Comparison of ENCODE assay signal across 8 cellular contexts in the genomic region with DNA sequence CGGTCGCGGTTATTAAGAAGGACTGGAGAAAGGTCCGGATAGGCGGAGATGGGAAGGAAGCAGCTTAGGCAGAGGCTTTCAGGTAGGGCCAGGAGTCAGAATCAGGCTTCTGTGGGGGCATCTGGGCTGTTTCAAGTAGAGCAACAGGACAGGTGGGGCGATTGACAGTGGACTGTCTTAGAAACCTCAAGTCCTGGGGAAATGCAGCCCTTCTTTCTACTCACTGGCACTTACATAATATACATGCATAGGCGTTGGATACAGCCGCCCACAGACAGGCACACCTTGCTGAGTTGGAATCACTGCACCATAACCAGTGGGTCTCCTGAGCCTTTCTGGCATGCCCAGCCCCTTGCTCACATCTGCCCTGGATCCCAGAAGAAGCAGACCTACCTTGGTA. TPM values are rescaled to one million over a fixed set of nuclear protein-coding genes. Genes with fewer than 3 reads are reported as not detected.
DNase-seq lines count a peak whose midpoint lies in the region; ATAC-seq, FAIRE-seq and TF ChIP-seq lines count a peak whose summit lies in the region.

No MANE protein-coding gene starts in this region.

- H3K27ac Mint-ChIP-seq in activated T-cell treated with anti-CD3 and anti-CD28 coated beads, Interleukin-2, amount 50 U/mL, for 72 hours = peak overlapping the region; percentile 97

- peaks cover 35% of the 10 kb centered on the region for H3K4me1 ChIP-seq in GM12878 (ENCODE audit: control insufficient read depth, insufficient read depth, low read length)
- H3K4me1 ChIP-seq in lower lobe of right lung = peaks cover 57% of the 10 kb centered on the region
- peaks cover 41% of the 10 kb centered on the region for H3K4me1 ChIP-seq in upper lobe of right lung

- no peak for FAIRE-seq in GM12878 (lab: Jason Lieb, UNC)

- TF ChIP-seq EP300 in GM12878 (IDR thresholded peaks at IDR 0.05; ENCODE audit: borderline replicate concordance in 1 of 2, control insufficient read depth in 1 of 2, low read depth in 2 of 2, low read length in 2 of 2) = no peak

- H3K9me3 ChIP-seq in GM12878 (replicated peaks; ENCODE audit: control insufficient read depth, insufficient read depth, low read length) = no peaks in the 10 kb centered on the region; the same call in 2 of the 3 replicates
- H3K9me3 ChIP-seq in lower lobe of right lung = no peaks in the 10 kb centered on the region
- H3K9me3 ChIP-seq in upper lobe of right lung = no peaks in the 10 kb centered on the region

- in situ Hi-C loops in GM12878 (cut with MboI) = no loop called here

- H3K36me3 ChIP-seq in GM12878 (ENCODE audit: control insufficient read depth in 2 of 2, insufficient read depth in 2 of 2, low read length in 1 of 2) (peaks cover 0 to 15% of the 10 kb centered on the region in 2 experiments; a peak in 2 of 4 replicates), lower lobe of right lung (peaks cover 35% of the 10 kb centered on the region), upper lobe of right lung (peaks cover 22% of the 10 kb centered on the region)

- H3K4me1 Mint-ChIP-seq in activated T-cell treated with anti-CD3 and anti-CD28 coated beads, Interleukin-2, amount 50 U/mL, for 72 hours (ENCODE audit: low read depth) = peaks cover 54% of the 10 kb centered on the region

- peak overlapping the region; percentile 72 for H2AFZ ChIP-seq in GM12878 (ENCODE audit: control insufficient read depth, low read depth, low read length)

- H3K27me3 ChIP-seq in GM12878 (replicated peaks in 1 of 2; ENCODE audit: control insufficient read depth in 2 of 2, insufficient read depth in 2 of 2, low read length in 1 of 2) = no peaks in the 10 kb centered on the region
- no peaks in the 10 kb centered on the region for H3K27me3 ChIP-seq in lower lobe of right lung (ENCODE audit: low read depth)
- H3K27me3 ChIP-seq in upper lobe of right lung = no peaks in the 10 kb centered on the region

- peaks cover 13 to 16% of the 10 kb centered on the region in 2 donors for H3K36me3 Mint-ChIP-seq in activated T-cell treated with anti-CD3 and anti-CD28 coated beads, Interleukin-2, amount 50 U/mL, for 72 hours (ENCODE audit: insufficient read depth in 2 of 2)

- H4K20me1 ChIP-seq in GM12878 (ENCODE audit: control insufficient read depth, insufficient read depth) = no peaks in the 10 kb centered on the region

- DNase-seq in activated T-cell treated with anti-CD3 and anti-CD28 coated beads, Interleukin-2, amount 50 U/mL, for 72 hours = no peak
- no peak for DNase-seq in activated T-cell treated with anti-CD3 and anti-CD28 coated beads, Interleukin-2, amount 50 U/mL, for 48 hours
- no peak for DNase-seq in GM12878 (ENCODE audit: low read depth, low spot score)
- DNase-seq in lower lobe of right lung = peak; percentile 33
- DNase-seq in upper lobe of right lung = peak; percentile 59
- DNase-seq in middle frontal gyrus (ENCODE audit: extremely low spot score, low spot score) = no peak
- no peak for DNase-seq in activated CD8-positive, alpha-beta memory T cell treated with anti-CD3 and anti-CD28 coated beads, Interleukin-2, amount 50 U/mL, for 4 hours

- no TSS peak for BruUV-seq in GM12878 (replicated peaks; lab: Mats Ljungman, UMichigan)

- 1% methylated on average over 8 of the region's 8 CpGs for WGBS in GM12878 (ENCODE audit: insufficient coverage, insufficient replicate concordance, low lambda C conversion rate, missing lambda C conversion rate)

- peak overlapping the region; percentile 84 to 93 for H3K4me3 Mint-ChIP-seq in activated T-cell treated with anti-CD3 and anti-CD28 coated beads, Interleukin-2, amount 50 U/mL, for 72 hours

- no peaks in the 10 kb centered on the region for H3K9me3 Mint-ChIP-seq in activated T-cell treated with anti-CD3 and anti-CD28 coated beads, Interleukin-2, amount 50 U/mL, for 72 hours

- POLR2A ChIA-PET in GM12878 (lab: Charles Lee) = interaction anchor here (1.0 to 8.8 kb wide), 6 partner anchors 9 to 208 kb away, joined by 3 to 146 read pairs (median 12); partner anchors contain the start of genes OXSR1 and XYLB

- peak overlapping the region; percentile 94 for H3K9ac ChIP-seq in GM12878 (ENCODE audit: control insufficient read depth, insufficient read depth, low read length)

- intact Hi-C loops in GM12878 (cut with micrococcal nuclease; ENCODE audit: unreplicated experiment) = loop anchor here (5.0 kb wide), 1 partner anchor 73 kb away; no protein-coding TSS in a partner anchor
- intact Hi-C loops in lower lobe of right lung (cut with DNase I) = no loop called here
- intact Hi-C loops in upper lobe of right lung (cut with DNase I) = no loop called here

- H3K4me3 ChIP-seq in GM12878 = peak overlapping the region; percentile 98
- H3K4me3 ChIP-seq in lower lobe of right lung = peak overlapping the region; percentile 97
- H3K4me3 ChIP-seq in upper lobe of right lung = peak overlapping the region; percentile 83

- SMC1A ChIA-PET in GM12878 (lab: Charles Lee; ENCODE audit: uncharacterized antibody, unreplicated experiment) = interaction anchor here (1.5 to 8.2 kb wide), 4 partner anchors 16 to 77 kb away, joined by 3 to 92 read pairs (median 54); partner anchors contain the start of gene OXSR1

- H3K27me3 Mint-ChIP-seq in activated T-cell treated with anti-CD3 and anti-CD28 coated beads, Interleukin-2, amount 50 U/mL, for 72 hours (ENCODE audit: low read depth) = no peaks in the 10 kb centered on the region

- RAD21 ChIA-PET in GM12878 (lab: Charles Lee; ENCODE audit: unreplicated experiment) = interaction anchor here (1.0 to 5.0 kb wide), 4 partner anchors 26 to 142 kb away, joined by 4 to 62 read pairs (median 5); partner anchors contain the start of genes OXSR1 and SLC22A14

- peaks cover 63% of the 10 kb centered on the region for H3K79me2 ChIP-seq in GM12878 (ENCODE audit: control insufficient read depth, insufficient read depth, low read length)

- peak overlapping the region; percentile 99 for H3K4me2 ChIP-seq in GM12878 (ENCODE audit: control insufficient read depth, insufficient read depth)

- TF ChIP-seq CTCF in GM12878 (IDR thresholded peaks at IDR 0.05 in 2 of 3, conservative IDR thresholded peaks at IDR 0.05 in 1 of 3; ENCODE audit: control insufficient read depth in 2 of 3, extremely low read depth in 1 of 3, insufficient read depth in 1 of 3, low read depth in 3 of 3, low read length in 3 of 3) = no peak
- TF ChIP-seq CTCF in lower lobe of right lung (IDR thresholded peaks at IDR 0.05) = no peak
- no peak for TF ChIP-seq CTCF in upper lobe of right lung (IDR thresholded peaks at IDR 0.05)

- CTCF ChIA-PET in GM12878 (lab: Yijun Ruan, JAX) = interaction anchor here (0.7 to 8.2 kb wide), 7 partner anchors 14 to 204 kb away, joined by 3 to 74 read pairs (median 3); partner anchors contain the start of gene OXSR1

- H3K27ac ChIP-seq in GM12878 (ENCODE audit: control insufficient read depth, insufficient read depth) (peak overlapping the region; percentile 99), lower lobe of right lung (peak overlapping the region; percentile 96), upper lobe of right lung (peak overlapping the region; percentile 96)

- ATAC-seq in activated T-cell treated with anti-CD3 and anti-CD28 coated beads, Interleukin-2, amount 50 U/mL, for 72 hours (replicated peaks in 1 of 2) = no peak
- ATAC-seq in GM12878 (no peak), lower lobe of right lung (no peak), upper lobe of right lung (no peak), GM18498 (IDR thresholded peaks at IDR 0.05; ENCODE audit: unreplicated experiment) (no peak)

- TF ChIP-seq RAD21 in GM12878 (IDR thresholded peaks at IDR 0.05; ENCODE audit: insufficient read depth, low read depth, low read length) = no peak

- TF ChIP-seq POLR2A in GM12878 (IDR thresholded peaks at IDR 0.05; ENCODE audit: low read depth, low read length) = no peak

RNA-seq across cellular contexts. Expression of gene MYD88, which starts 0.7 kb away (rescaled TPM):
- total RNA-seq in activated T-cell treated with anti-CD3 and anti-CD28 coated beads, Interleukin-2, amount 50 U/mL, for 72 hours = 10 to 100 TPM; 27.3 to 38.2 TPM
- 12.8 and 14.6 TPM in 2 replicates for total RNA-seq in GM12878 (2013; cell fraction: nucleolus; rRNA removed)
- total RNA-seq in GM12878 (2014; rRNA removed) (28.7 and 38.6 TPM in 2 replicates), GM12878 (2014; rRNA removed; fragmentation: Illumina TruSeq; extraction: Trizol) (5.5 and 6.2 TPM in 2 replicates), GM12878 (2021) (65.6 and 67.7 TPM in 2 replicates), lower lobe of right lung (99.7 TPM), upper lobe of right lung (70.2 TPM)
- polyA plus RNA-seq in GM12878 (2011; ENCODE audit: low read depth) = 37.6 TPM
- polyA plus RNA-seq in GM12878 (2011; rRNA removed) (41.6 and 61.7 TPM in 2 replicates), GM12878 (2014; fragmentation: Illumina TruSeq; extraction: Trizol) (83.0 and 84.8 TPM in 2 replicates), GM12878 (2014; fragmentation: Nextera tagmentation; extraction: Ambion mirVana) (10 to 100 TPM; 37.6 to 82.0 TPM), GM12878 (2014; rRNA removed) (80.2 and 96.7 TPM in 2 replicates), GM12878 (2016; fragmentation: Nextera tagmentation; extraction: Ambion mirVana) (10 to 100 TPM; 69.4 to 83.4 TPM)
- 93.6 and 108 TPM in 2 replicates for polyA plus RNA-seq in GM12878 (2011; cell fraction: cytosol; rRNA removed)
- 83.5 and 84.2 TPM in 2 replicates for polyA plus RNA-seq in GM12878 (2011; cell fraction: nucleus; rRNA removed)
- polyA plus RNA-seq in GM12878 (2012) = 39.3 and 44.4 TPM in 2 replicates
- polyA minus RNA-seq in GM12878 (2011; rRNA and poly(A)+ RNA removed) = 82.8 and 102 TPM in 2 replicates
- polyA minus RNA-seq in GM12878 (2011; cell fraction: cytosol; rRNA and poly(A)+ RNA removed) = 29.2 and 32.2 TPM in 2 replicates
- polyA minus RNA-seq in GM12878 (2011; cell fraction: nucleus; rRNA and poly(A)+ RNA removed) = 38.7 and 48.3 TPM in 2 replicates

RNA-seq across cellular contexts. Expression of gene ACAA1, which starts 2.3 kb away (rescaled TPM):
- 10 to 100 TPM; 49.7 to 52.9 TPM for total RNA-seq in activated T-cell treated with anti-CD3 and anti-CD28 coated beads, Interleukin-2, amount 50 U/mL, for 72 hours
- total RNA-seq in GM12878 (2013; cell fraction: nucleolus; rRNA removed) = 37.3 and 41.0 TPM in 2 replicates
- total RNA-seq in GM12878 (2014; rRNA removed) (41.9 and 56.5 TPM in 2 replicates), GM12878 (2014; rRNA removed; fragmentation: Illumina TruSeq; extraction: Trizol) (41.0 and 43.3 TPM in 2 replicates), GM12878 (2021) (65.6 and 68.1 TPM in 2 replicates), lower lobe of right lung (88.3 TPM), upper lobe of right lung (81.7 TPM)
- polyA plus RNA-seq in GM12878 (2011; ENCODE audit: low read depth) = 24.5 TPM
- polyA plus RNA-seq in GM12878 (2011; rRNA removed) (54.9 and 85.4 TPM in 2 replicates), GM12878 (2014; fragmentation: Illumina TruSeq; extraction: Trizol) (24.5 and 51.5 TPM in 2 replicates), GM12878 (2014; fragmentation: Nextera tagmentation; extraction: Ambion mirVana) (10 to 100 TPM in 1 of 2 experiments, 1 to 10 TPM in 1; 5.7 to 12.6 TPM), GM12878 (2014; rRNA removed) (79.2 and 90.2 TPM in 2 replicates), GM12878 (2016; fragmentation: Nextera tagmentation; extraction: Ambion mirVana) (10 to 100 TPM; 64.8 to 75.1 TPM)
- 80.7 and 120 TPM in 2 replicates for polyA plus RNA-seq in GM12878 (2011; cell fraction: cytosol; rRNA removed)
- polyA plus RNA-seq in GM12878 (2011; cell fraction: nucleus; rRNA removed) = 330 and 337 TPM in 2 replicates
- 49.4 and 50.7 TPM in 2 replicates for polyA plus RNA-seq in GM12878 (2012)
- 73.1 and 103 TPM in 2 replicates for polyA minus RNA-seq in GM12878 (2011; rRNA and poly(A)+ RNA removed)
- 21.1 and 21.5 TPM in 2 replicates for polyA minus RNA-seq in GM12878 (2011; cell fraction: cytosol; rRNA and poly(A)+ RNA removed)
- 90.7 and 132 TPM in 2 replicates for polyA minus RNA-seq in GM12878 (2011; cell fraction: nucleus; rRNA and poly(A)+ RNA removed)

RNA-seq across cellular contexts. Expression of gene OXSR1, which starts 26.1 kb away (rescaled TPM):
- total RNA-seq in activated T-cell treated with anti-CD3 and anti-CD28 coated beads, Interleukin-2, amount 50 U/mL, for 72 hours = 10 to 100 TPM; 46.3 to 51.8 TPM
- total RNA-seq in GM12878 (2013; cell fraction: nucleolus; rRNA removed) = 74.1 and 78.0 TPM in 2 replicates
- total RNA-seq in GM12878 (2014; rRNA removed) (34.7 and 37.1 TPM in 2 replicates), GM12878 (2014; rRNA removed; fragmentation: Illumina TruSeq; extraction: Trizol) (36.9 and 38.3 TPM in 2 replicates), GM12878 (2021) (45.2 and 48.0 TPM in 2 replicates), lower lobe of right lung (29.2 TPM), upper lobe of right lung (32.7 TPM)
- polyA plus RNA-seq in GM12878 (2011; ENCODE audit: low read depth) = 26.5 TPM
- polyA plus RNA-seq in GM12878 (2011; rRNA removed) (54.6 and 74.8 TPM in 2 replicates), GM12878 (2014; fragmentation: Illumina TruSeq; extraction: Trizol) (50.3 and 59.6 TPM in 2 replicates), GM12878 (2014; fragmentation: Nextera tagmentation; extraction: Ambion mirVana) (10 to 100 TPM; 12.4 to 16.9 TPM), GM12878 (2014; rRNA removed) (35.0 and 36.7 TPM in 2 replicates), GM12878 (2016; fragmentation: Nextera tagmentation; extraction: Ambion mirVana) (10 to 100 TPM; 18.0 to 18.8 TPM)
- polyA plus RNA-seq in GM12878 (2011; cell fraction: cytosol; rRNA removed) = 27.8 and 35.0 TPM in 2 replicates
- 41.7 and 47.3 TPM in 2 replicates for polyA plus RNA-seq in GM12878 (2011; cell fraction: nucleus; rRNA removed)
- 28.8 and 37.7 TPM in 2 replicates for polyA plus RNA-seq in GM12878 (2012)
- 41.5 and 45.9 TPM in 2 replicates for polyA minus RNA-seq in GM12878 (2011; rRNA and poly(A)+ RNA removed)
- 15.1 and 23.0 TPM in 2 replicates for polyA minus RNA-seq in GM12878 (2011; cell fraction: cytosol; rRNA and poly(A)+ RNA removed)
- polyA minus RNA-seq in GM12878 (2011; cell fraction: nucleus; rRNA and poly(A)+ RNA removed) = 26.2 and 34.1 TPM in 2 replicates

Comparison
In these comparisons a context has a peak if more than half of its experiments do, and no peak if none do; other contexts are left out.
1. DNase-seq: peak in lower lobe of right lung (single experiment) and upper lobe of right lung (single experiment); none in activated T-cell treated with anti-CD3 and anti-CD28 coated beads, Interleukin-2, amount 50 U/mL, for 72 hours (0 of 2), activated T-cell treated with anti-CD3 and anti-CD28 coated beads, Interleukin-2, amount 50 U/mL, for 48 hours (0 of 2), GM12878 (single experiment), middle frontal gyrus (single experiment) and activated CD8-positive, alpha-beta memory T cell treated with anti-CD3 and anti-CD28 coated beads, Interleukin-2, amount 50 U/mL, for 4 hours (single experiment).
2. Peak in every context shown above with its lines, with median percentiles within 50 percentile points of each other: H3K27ac ChIP-seq and H3K4me3 ChIP-seq.